27 cellular contexts compared by ENCODE assay signal in genomic region chr10:12340937-12341336, GRCh38. TPM values are rescaled to one million over a fixed set of nuclear protein-coding genes. Genes with fewer than 3 reads are reported as not detected.
DNase-seq lines count a peak whose midpoint lies in the region; ATAC-seq, FAIRE-seq and TF ChIP-seq lines count a peak whose summit lies in the region.
"Had no signal": no experiment of that assay in that cellular context is flagged by ENCODE, and none has a peak within 500 bp of the region (broad histone marks: within the 10 kb centered on the region; RNA-seq: fewer than 3 reads in every experiment).

No MANE protein-coding gene starts in this region.

- H2AFZ ChIP-seq in OCI-LY3 (ENCODE audit: low read depth, low read length), result peak overlapping the region; percentile 19; the same call in 1 of the 2 replicates
- H2AFZ ChIP-seq: PC-9 had no signal

- peaks cover 4% of the 10 kb centered on the region for H3K36me3 ChIP-seq in OCI-LY3 (replicated peaks; ENCODE audit: low read depth, low read length)

- no peak for FAIRE-seq in RCC 7860 (lab: Jason Lieb, UNC)
- FAIRE-seq: H1 had no signal

- H3K9ac ChIP-seq in OCI-LY3 (ENCODE audit: low read length), result peak overlapping the region; percentile 53; the same call in 1 of the 2 replicates

- peak overlapping the region; percentile 7 for H3K27ac Mint-ChIP-seq in activated naive CD8-positive, alpha-beta T cell treated with anti-CD3 and anti-CD28 coated beads for 36 hours
- no peak overlapping the region for H3K27ac Mint-ChIP-seq in activated naive CD8-positive, alpha-beta T cell treated with anti-CD3 and anti-CD28 coated beads, Interleukin-2, amount 50 U/mL, for 24 hours
- H3K27ac Mint-ChIP-seq in memory B cell, result peak overlapping the region; percentile 84

- peak overlapping the region; percentile 60 for H3K4me2 ChIP-seq in OCI-LY3 (ENCODE audit: low read length)
- H3K4me2 ChIP-seq: PC-9 had no signal

- H3K9me3 Mint-ChIP-seq in activated naive CD8-positive, alpha-beta T cell treated with anti-CD3 and anti-CD28 coated beads for 36 hours, result peaks cover 6% of the 10 kb centered on the region
- no peaks in the 10 kb centered on the region for H3K9me3 Mint-ChIP-seq in activated naive CD8-positive, alpha-beta T cell treated with anti-CD3 and anti-CD28 coated beads, Interleukin-2, amount 50 U/mL, for 24 hours
- H3K9me3 Mint-ChIP-seq in memory B cell, result no peaks in the 10 kb centered on the region

- H3K4me1 Mint-ChIP-seq in activated naive CD8-positive, alpha-beta T cell treated with anti-CD3 and anti-CD28 coated beads for 36 hours, result peaks cover 6% of the 10 kb centered on the region
- peaks cover 18% of the 10 kb centered on the region for H3K4me1 Mint-ChIP-seq in activated naive CD8-positive, alpha-beta T cell treated with anti-CD3 and anti-CD28 coated beads, Interleukin-2, amount 50 U/mL, for 24 hours
- H3K4me1 Mint-ChIP-seq in memory B cell, result peaks cover 22% of the 10 kb centered on the region

- no peaks in the 10 kb centered on the region for H3K79me2 ChIP-seq in OCI-LY3 (ENCODE audit: low read length)

- peaks cover 43% of the 10 kb centered on the region for H3K4me1 ChIP-seq in OCI-LY3 (ENCODE audit: low read length)

- H3K27me3 Mint-ChIP-seq in activated naive CD8-positive, alpha-beta T cell treated with anti-CD3 and anti-CD28 coated beads for 36 hours, result no peaks in the 10 kb centered on the region
- H3K27me3 Mint-ChIP-seq in activated naive CD8-positive, alpha-beta T cell treated with anti-CD3 and anti-CD28 coated beads, Interleukin-2, amount 50 U/mL, for 24 hours, result peaks cover 2% of the 10 kb centered on the region
- no peaks in the 10 kb centered on the region for H3K27me3 Mint-ChIP-seq in memory B cell
- H3K27me3 Mint-ChIP-seq: CD4-positive, alpha-beta memory T cell had no signal

- no peak for TF ChIP-seq CTCF in OCI-LY3 (IDR thresholded peaks at IDR 0.05; ENCODE audit: low read depth, low read length)

- no peak for DNase-seq in activated naive CD8-positive, alpha-beta T cell treated with anti-CD3 and anti-CD28 coated beads for 36 hours
- no peak for DNase-seq in activated naive CD8-positive, alpha-beta T cell treated with anti-CD3 and anti-CD28 coated beads, Interleukin-2, amount 50 U/mL, for 24 hours
- DNase-seq in memory B cell (ENCODE audit: low spot score in 2 of 2) (no peak), RCC 7860 (ENCODE audit: low spot score) (no peak)
- no peak for DNase-seq in stimulated activated CD4-positive, alpha-beta T cell treated with anti-CD3 and anti-CD28 coated beads, Interleukin-12 subunit alpha, Interleukin-12 subunit beta, amount 100 ng/mL, for 4 hours
- DNase-seq: ACHN; Caco-2; CD4-positive, alpha-beta memory T cell; EL; GDM1; HCEC 1CT; Karpas-422; NCI-H1105; NCI-H1436 treated with DMSO at 0.1 percent for 48 hours; NCI-H1930; NCI-H2107; NCI-H524; NCI-H774; PC-9; RPMI8226; SHP77 had no signal

- no peak overlapping the region for H3K4me3 Mint-ChIP-seq in activated naive CD8-positive, alpha-beta T cell treated with anti-CD3 and anti-CD28 coated beads for 36 hours
- H3K4me3 Mint-ChIP-seq in activated naive CD8-positive, alpha-beta T cell treated with anti-CD3 and anti-CD28 coated beads, Interleukin-2, amount 50 U/mL, for 24 hours, result no peak overlapping the region
- H3K4me3 Mint-ChIP-seq in memory B cell, result peak overlapping the region; percentile 46
- H3K4me3 Mint-ChIP-seq: CD4-positive, alpha-beta memory T cell had no signal

- H3K27me3 ChIP-seq in OCI-LY3 (ENCODE audit: low read depth, low read length), result no peaks in the 10 kb centered on the region

- peak overlapping the region; percentile 67 for H3K27ac ChIP-seq in OCI-LY3 (ENCODE audit: low read length)
- H3K27ac ChIP-seq: 22Rv1, HL-60, PC-9 had no signal

- H4K20me1 ChIP-seq in OCI-LY3 (ENCODE audit: insufficient read depth, low read length), result no peaks in the 10 kb centered on the region

- no peaks in the 10 kb centered on the region for H3K36me3 Mint-ChIP-seq in activated naive CD8-positive, alpha-beta T cell treated with anti-CD3 and anti-CD28 coated beads for 36 hours
- no peaks in the 10 kb centered on the region for H3K36me3 Mint-ChIP-seq in activated naive CD8-positive, alpha-beta T cell treated with anti-CD3 and anti-CD28 coated beads, Interleukin-2, amount 50 U/mL, for 24 hours (ENCODE audit: low read depth)
- H3K36me3 Mint-ChIP-seq in memory B cell, result no peaks in the 10 kb centered on the region
- H3K36me3 Mint-ChIP-seq: CD4-positive, alpha-beta memory T cell had no signal

- H3K9me3 ChIP-seq in OCI-LY3 (ENCODE audit: insufficient read depth, low read length), result peaks cover 5% of the 10 kb centered on the region; the same call in 1 of the 2 replicates
- H3K9me3 ChIP-seq: Caco-2 had no signal

- ATAC-seq in activated naive CD8-positive, alpha-beta T cell treated with anti-CD3 and anti-CD28 coated beads, Interleukin-2, amount 50 U/mL, for 24 hours, result no peak
- peak; percentile 34 for ATAC-seq in memory B cell (ENCODE audit: low read depth)
- no peak for ATAC-seq in GM18858 (IDR thresholded peaks at IDR 0.05; ENCODE audit: unreplicated experiment)
- no peak for ATAC-seq in GM18519 (IDR thresholded peaks at IDR 0.05; ENCODE audit: low FRiP score, unreplicated experiment)

- peak overlapping the region; percentile 23; the same call in 1 of the 2 replicates for H3K4me3 ChIP-seq in OCI-LY3 (ENCODE audit: low read length)
- H3K4me3 ChIP-seq: PC-9 had no signal

RNA-seq across cellular contexts. Expression of gene CAMK1D, which starts 8.4 kb away (rescaled TPM):
- 10 to 100 TPM; 11.9 to 15.4 TPM for total RNA-seq in activated naive CD8-positive, alpha-beta T cell treated with anti-CD3 and anti-CD28 coated beads for 36 hours
